19 cellular contexts compared by ENCODE assay signal in genomic region chr22:41511521-41511968, GRCh38. TPM values are rescaled to one million over a fixed set of nuclear protein-coding genes. Genes with fewer than 3 reads are reported as not detected.
DNase-seq lines count a peak whose midpoint lies in the region; ATAC-seq and TF ChIP-seq lines count a peak whose summit lies in the region.
"Had no signal": no experiment of that assay in that cellular context is flagged by ENCODE, and none has a peak within 500 bp of the region (broad histone marks: within the 10 kb centered on the region; RNA-seq: fewer than 3 reads in every experiment).

No MANE protein-coding gene starts in this region.

- H3K4me3 Mint-ChIP-seq in nephron: no peak overlapping the region

- TF ChIP-seq EP300 in transverse colon (IDR thresholded peaks at IDR 0.05; ENCODE audit: low read depth): no peak

- H3K4me1 ChIP-seq in esophagus squamous epithelium: peaks cover 9 to 56% (median 20%) of the 10 kb centered on the region in 3 donors
- peaks cover 0 to 13% (median 2%) of the 10 kb centered on the region in 4 donors for H3K4me1 ChIP-seq in transverse colon

- H3K4me1 Mint-ChIP-seq in nephron: peaks cover 37% of the 10 kb centered on the region

- no peak for TF ChIP-seq CTCF in esophagus squamous epithelium (IDR thresholded peaks at IDR 0.05)
- TF ChIP-seq CTCF in nephron (IDR thresholded peaks at IDR 0.05; ENCODE audit: unreplicated experiment in 3 of 3): no peak
- no peak for TF ChIP-seq CTCF in transverse colon (IDR thresholded peaks at IDR 0.05)

- H3K27me3 Mint-ChIP-seq in nephron (ENCODE audit: low read depth): peaks cover 3% of the 10 kb centered on the region

- H3K36me3 Mint-ChIP-seq in nephron (ENCODE audit: low read depth): peaks cover 45% of the 10 kb centered on the region

- ATAC-seq in Right ventricle myocardium inferior (peak; percentile 63), HG02588 (IDR thresholded peaks at IDR 0.05; ENCODE audit: unreplicated experiment) (no peak)
- ATAC-seq: left colon; stimulated activated naive CD8-positive, alpha-beta T cell treated with anti-CD3 and anti-CD28 coated beads, Interleukin-15, Interleukin-2, amounts not matched to agents 100 U/mL and 50 U/mL, for 24 hours had no signal

- in situ Hi-C loops in transverse colon (cut with MboI; ENCODE audit: low pct_ligation_motif_present in 1 of 4, low pct_unique_long_range_greater_than_20kb in 1 of 4, low sequenced_read_pairs in 3 of 4): loop anchor here in 1 of 4 donors (10.0 kb wide), 1 partner anchor 107 kb away; no protein-coding TSS in a partner anchor

- 46% methylated on average over 2 of the region's 2 CpGs; no CpG with 5 or more reads in 1 of the 2 donors for WGBS in esophagus squamous epithelium, 2 donors
- WGBS in transverse colon (ENCODE audit: low coverage in 1 of 2), 2 donors: 68% methylated on average over 2 of the region's 2 CpGs; no CpG with 5 or more reads in 1 of the 2 donors

- H3K9me3 ChIP-seq in esophagus squamous epithelium: no peaks in the 10 kb centered on the region
- no peaks in the 10 kb centered on the region for H3K9me3 ChIP-seq in transverse colon
- H3K9me3 ChIP-seq: prostate gland had no signal

- H3K36me3 ChIP-seq in esophagus squamous epithelium: peaks cover 35 to 98% (median 39%) of the 10 kb centered on the region in 3 donors
- H3K36me3 ChIP-seq in transverse colon: peaks cover 0 to 44% (median 21%) of the 10 kb centered on the region in 4 donors

- peak overlapping the region; percentile 93 to 97 (median 96) for H3K27ac Mint-ChIP-seq in nephron
- H3K27ac Mint-ChIP-seq: activated T-helper 2 cell treated with anti-CD3 and anti-CD28 coated beads, Interferon-gamma antibody, Interleukin-2, Interleukin-4, amounts not matched to agents 10 μg/mL and 5 μg/mL and 100 μg/mL, durations not matched to agents 14 hours and 24 hours and 36 hours had no signal

- DNase-seq in Right ventricle myocardium inferior (ENCODE audit: missing footprints) (no peak), cardiac septum (ENCODE audit: low spot score) (no peak), esophagus squamous epithelium (lab: John Stamatoyannopoulos, UW) (no peak), transverse colon (no peak), NCI-H1105 (lab: John Stamatoyannopoulos, UW) (no peak)
- DNase-seq in effector CD4-positive, alpha-beta T cell: no peak
- DNase-seq: ACHN; GDM1; hypothalamus; left colon; NCI-H1417 treated with DMSO at 0.1 percent for 48 hours; NCI-H446; SIG-M5; stimulated activated naive CD8-positive, alpha-beta T cell treated with anti-CD3 and anti-CD28 coated beads, Interleukin-15, Interleukin-2, amounts not matched to agents 100 U/mL and 50 U/mL, for 24 hours; T-helper 2 cell had no signal

- no peaks in the 10 kb centered on the region for H3K27me3 ChIP-seq in esophagus squamous epithelium
- no peaks in the 10 kb centered on the region for H3K27me3 ChIP-seq in transverse colon

- H3K4me3 ChIP-seq in esophagus squamous epithelium (no peak overlapping the region), transverse colon (no peak overlapping the region)
- H3K4me3 ChIP-seq: prostate gland had no signal

- intact Hi-C loops in Right ventricle myocardium inferior (cut with DNase I) (no loop called here), cardiac septum (cut with DNase I) (no loop called here), esophagus squamous epithelium (cut with DNase I) (no loop called here), transverse colon (cut with DNase I; ENCODE audit: low total_unique reads) (no loop called here)

- H3K9me3 Mint-ChIP-seq in nephron: no peaks in the 10 kb centered on the region
- H3K9me3 Mint-ChIP-seq: activated T-helper 2 cell treated with anti-CD3 and anti-CD28 coated beads, Interferon-gamma antibody, Interleukin-2, Interleukin-4, amounts not matched to agents 10 μg/mL and 5 μg/mL and 100 μg/mL, durations not matched to agents 14 hours and 24 hours and 36 hours had no signal

- H3K27ac ChIP-seq in esophagus squamous epithelium (peak overlapping the region; percentile 32 to 72 (median 66)), transverse colon (peak overlapping the region in 3 of 4 donors; percentile 2 to 13 (median 6))

- TF ChIP-seq POLR2A in esophagus squamous epithelium (IDR thresholded peaks at IDR 0.05) (no peak), transverse colon (IDR thresholded peaks at IDR 0.05) (no peak)

RNA-seq across cellular contexts. Expression of gene POLR3H, which starts 32.7 kb away (rescaled TPM):
- total RNA-seq in Right ventricle myocardium inferior (20.1 TPM), cardiac septum (18.6 TPM), esophagus squamous epithelium (10 to 100 TPM; 13.7 to 23.3 (median 16.1) TPM), transverse colon (1 to 10 TPM; 5.6 to 8.4 (median 7.0) TPM)

RNA-seq across cellular contexts. Expression of gene ACO2, which starts 42.6 kb away (rescaled TPM):
- total RNA-seq in Right ventricle myocardium inferior (810 TPM), cardiac septum (662 TPM), esophagus squamous epithelium (10 to 100 TPM; 83.7 to 90.4 (median 87.0) TPM), transverse colon (100 to 1,000 TPM; 164 to 351 (median 255) TPM)

RNA-seq across cellular contexts. Expression of gene PHF5A, which starts 43.1 kb away (rescaled TPM):
- total RNA-seq in Right ventricle myocardium inferior: 25.5 TPM
- 22.0 TPM for total RNA-seq in cardiac septum
- total RNA-seq in esophagus squamous epithelium: 10 to 100 TPM; 21.5 to 47.3 (median 41.5) TPM
- total RNA-seq in transverse colon: 10 to 100 TPM in 3 of 4 donors, 1 to 10 TPM in 1; 3.0 to 33.9 (median 25.0) TPM

RNA-seq across cellular contexts. Expression of gene CSDC2, which starts 49.3 kb away (rescaled TPM):
- total RNA-seq in Right ventricle myocardium inferior: 265 TPM
- 115 TPM for total RNA-seq in cardiac septum
- total RNA-seq in esophagus squamous epithelium: 1 to 10 TPM in 2 of 4 donors, under 1 TPM in 2; 0.19 to 2.7 (median 0.73) TPM
- 1 to 10 TPM; 1.2 to 7.1 (median 2.8) TPM for total RNA-seq in transverse colon
- total RNA-seq: activated T-helper 2 cell treated with anti-CD3 and anti-CD28 coated beads, Interferon-gamma antibody, Interleukin-2, Interleukin-4, amounts not matched to agents 10 μg/mL and 5 μg/mL and 100 μg/mL, durations not matched to agents 14 hours and 24 hours and 36 hours had no signal
